In genomic region chr1:96979287-96979686, GRCh38 we compare ENCODE assay signal across 23 cellular contexts.
DNase-seq lines count a peak whose midpoint lies in the region; TF ChIP-seq lines count a peak whose summit lies in the region.
"Had no signal": no experiment of that assay in that cellular context is flagged by ENCODE, and none has a peak within 500 bp of the region (broad histone marks: within the 10 kb centered on the region; RNA-seq: fewer than 3 reads in every experiment).

No MANE protein-coding gene starts in this region.

- in situ Hi-C loops in astrocyte of the spinal cord (cut with HindIII; ENCODE audit: low sequenced_read_pairs) (no loop called here), transverse colon (cut with MboI; ENCODE audit: low pct_ligation_motif_present in 1 of 4, low pct_unique_long_range_greater_than_20kb in 1 of 4, low sequenced_read_pairs in 3 of 4) (no loop called here)

- WGBS in transverse colon (ENCODE audit: low coverage in 1 of 2), 2 donors = 68% methylated on average over 2 of the region's 2 CpGs; no CpG with 5 or more reads in 1 of the 2 donors

- H3K27ac ChIP-seq in transverse colon = no peak overlapping the region
- H3K27ac ChIP-seq: ascending aorta, spleen, uterus had no signal

- TF ChIP-seq CTCF in astrocyte of the spinal cord (IDR thresholded peaks at IDR 0.05; ENCODE audit: low read depth, low read length) = no peak
- no peak for TF ChIP-seq CTCF in transverse colon (IDR thresholded peaks at IDR 0.05)

- no peaks in the 10 kb centered on the region for H3K4me1 ChIP-seq in transverse colon
- H3K4me1 ChIP-seq: ascending aorta, spleen, uterus had no signal

- no peak overlapping the region for H3K4me3 ChIP-seq in astrocyte of the spinal cord (ENCODE audit: low read depth, low read length)
- no peak overlapping the region for H3K4me3 ChIP-seq in transverse colon
- H3K4me3 ChIP-seq: ascending aorta, spleen, uterus had no signal

- DNase-seq in NCI-H345 (lab: John Stamatoyannopoulos, UW) = peak; percentile 59
- no peak for DNase-seq in NCI-H345 treated with DMSO at 0.1 percent for 48 hours (lab: John Stamatoyannopoulos, UW; ENCODE audit: unreplicated experiment)
- DNase-seq in NCI-H2171 treated with DMSO at 0.1 percent for 48 hours (lab: John Stamatoyannopoulos, UW) = peak; percentile 42
- DNase-seq in astrocyte of the spinal cord (ENCODE audit: low read depth, low spot score) = peak; percentile 45
- DNase-seq in NOMO-1 treated with DMSO at 0.1 percent for 48 hours (lab: John Stamatoyannopoulos, UW; ENCODE audit: unreplicated experiment) = no peak
- no peak for DNase-seq in transverse colon
- no peak for DNase-seq in dedifferentiated amniotic fluid mesenchymal stem cell (ENCODE audit: extremely low spot score)
- DNase-seq in activated T-cell treated with anti-CD3 and anti-CD28 coated beads for 4 hours = no peak
- DNase-seq: ACHN; activated CD4-positive, alpha-beta memory T cell treated with anti-CD3 and anti-CD28 coated beads, Interleukin-2, amount 10 ng/mL, durations not matched to agents 7 days and 5 days; activated naive CD4-positive, alpha-beta T cell treated with anti-CD3 and anti-CD28 coated beads, Interleukin-2, amount 50 U/mL, for 16 hours; activated T-cell treated with anti-CD3 and anti-CD28 coated beads, Interleukin-2, amount 50 U/mL, for 24 hours; CD4-positive, CD25-positive, alpha-beta regulatory T cell; DND-41; endodermal cell; immature natural killer cell; KBM-7; left ventricle myocardium superior; MV-4-11; NCI-H524 treated with DMSO at 0.1 percent for 48 hours; spleen; uterus had no signal

- H3K9me3 ChIP-seq in transverse colon = no peaks in the 10 kb centered on the region
- H3K9me3 ChIP-seq: ascending aorta, spleen, uterus had no signal

- intact Hi-C loops in transverse colon (cut with DNase I; ENCODE audit: low total_unique reads) = no loop called here

- no peak for TF ChIP-seq EP300 in transverse colon (IDR thresholded peaks at IDR 0.05; ENCODE audit: low read depth)

- TF ChIP-seq POLR2A in transverse colon (IDR thresholded peaks at IDR 0.05) = no peak

- H3K36me3 ChIP-seq in transverse colon = no peaks in the 10 kb centered on the region
- H3K36me3 ChIP-seq: ascending aorta, spleen, uterus had no signal

- H3K27me3 ChIP-seq in transverse colon = no peaks in the 10 kb centered on the region
- H3K27me3 ChIP-seq: ascending aorta, spleen, uterus had no signal

Comparison
In these comparisons a context has a peak if more than half of its experiments do, and no peak if none do; other contexts are left out.
1. DNase-seq: peak in NCI-H345 (single experiment), NCI-H2171 treated with DMSO at 0.1 percent for 48 hours (single experiment) and astrocyte of the spinal cord (single experiment); none in NCI-H345 treated with DMSO at 0.1 percent for 48 hours (single experiment), NOMO-1 treated with DMSO at 0.1 percent for 48 hours (single experiment), transverse colon (single experiment), dedifferentiated amniotic fluid mesenchymal stem cell (single experiment) and activated T-cell treated with anti-CD3 and anti-CD28 coated beads for 4 hours (single experiment).